In the genomic region with DNA sequence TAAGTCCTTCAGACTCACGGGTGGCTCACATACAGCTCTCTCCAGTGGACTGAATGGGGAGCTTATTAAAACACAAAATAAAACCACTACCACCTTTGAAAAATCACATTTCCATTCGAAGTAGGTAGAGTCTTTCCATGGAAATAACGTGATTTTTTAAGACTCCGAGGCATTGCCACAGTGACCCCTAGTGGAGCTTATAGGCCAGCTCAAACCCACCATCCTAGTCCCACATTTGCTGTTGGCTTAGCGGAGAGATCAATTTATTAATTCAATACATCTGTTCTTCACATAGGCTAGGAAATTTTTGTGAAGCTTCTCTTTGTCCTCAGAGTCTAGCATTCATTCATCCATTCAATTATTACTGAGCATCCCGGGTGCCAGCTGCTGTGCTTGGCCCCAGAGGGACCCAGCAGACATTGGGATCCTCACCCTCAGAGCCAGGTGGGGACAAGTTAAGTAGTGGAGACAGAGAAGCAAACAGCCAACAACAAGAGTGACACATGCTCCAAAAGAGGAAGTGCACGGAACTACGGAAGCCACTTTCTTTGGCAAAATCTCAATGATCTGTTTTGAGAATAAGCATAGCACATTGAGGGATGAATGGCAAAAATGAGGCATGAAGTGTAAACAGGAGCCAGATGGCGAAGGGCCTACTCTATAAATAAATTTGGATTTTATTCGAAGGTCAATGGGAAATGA, we compare ENCODE assay signal across 8 cellular contexts. TPM values are rescaled to one million over a fixed set of nuclear protein-coding genes. Genes with fewer than 3 reads are reported as not detected.
DNase-seq lines count a peak whose midpoint lies in the region; ATAC-seq, FAIRE-seq and TF ChIP-seq lines count a peak whose summit lies in the region.

No MANE protein-coding gene starts in this region.

- no peak overlapping the region for H4K8ac ChIP-seq in mesenchymal stem cell (ENCODE audit: low read length)

- no peaks in the 10 kb centered on the region for H3K79me2 ChIP-seq in mammary epithelial cell (ENCODE audit: insufficient read depth, low read length)

- no peak overlapping the region for H2BK15ac ChIP-seq in mesenchymal stem cell (ENCODE audit: low read depth, poor library complexity, severe bottlenecking)

- H2BK120ac ChIP-seq in mesenchymal stem cell (ENCODE audit: low read depth, low read length), result no peak overlapping the region

- WGBS in mammary epithelial cell (ENCODE audit: low coverage, missing lambda C conversion rate), result 55% methylated on average over 10 of the region's 10 CpGs
- WGBS in mesenchymal stem cell, result 66% methylated on average over 10 of the region's 10 CpGs

- H3K14ac ChIP-seq in mesenchymal stem cell (ENCODE audit: low read length in 2 of 2), result no peak overlapping the region

- TF ChIP-seq CTCF in AG09309 (IDR thresholded peaks at IDR 0.05; ENCODE audit: control insufficient read depth, insufficient read depth, low read depth, low read length, missing control alignments) (peak; percentile 52), mammary epithelial cell (conservative IDR thresholded peaks at IDR 0.05 in 1 of 2, IDR thresholded peaks at IDR 0.05 in 1 of 2; ENCODE audit: extremely low read depth in 1 of 2, insufficient read depth in 1 of 2, low read depth in 1 of 2, low read length in 2 of 2) (peak; percentile 75 to 78)

- no TSS peak for BruUV-seq in mammary epithelial cell (replicated peaks; lab: Mats Ljungman, UMichigan)

- no peak for ATAC-seq in GM21528 (IDR thresholded peaks at IDR 0.05; ENCODE audit: low FRiP score, unreplicated experiment)

- FAIRE-seq in GM18507 (lab: Jason Lieb, UNC), result peak; percentile 65

- in situ Hi-C loops in mammary epithelial cell (cut with MboI; ENCODE audit: low sequenced_read_pairs in 2 of 2), result no loop called here

- no peaks in the 10 kb centered on the region for H4K20me1 ChIP-seq in mammary epithelial cell (ENCODE audit: insufficient read depth, low read length)

- H3K4me2 ChIP-seq in mammary epithelial cell (ENCODE audit: insufficient read depth, low read depth, low read length) (no peak overlapping the region), mesenchymal stem cell (ENCODE audit: low read length, poor library complexity, severe bottlenecking) (no peak overlapping the region)

- H3K4ac ChIP-seq in mesenchymal stem cell (ENCODE audit: low read depth in 1 of 2, low read length in 2 of 2), result no peak overlapping the region

- H3K27me3 ChIP-seq in mammary epithelial cell (ENCODE audit: insufficient read depth, low read length), result no peaks in the 10 kb centered on the region
- H3K27me3 ChIP-seq in mesenchymal stem cell (ENCODE audit: control insufficient read depth in 1 of 2, insufficient read depth in 1 of 2, low read length in 2 of 2), result no peaks in the 10 kb centered on the region

- H3K4me1 ChIP-seq in mammary epithelial cell (ENCODE audit: insufficient read depth, low read length) (peaks cover 17% of the 10 kb centered on the region), mesenchymal stem cell (ENCODE audit: control insufficient read depth, insufficient read depth, low read depth, low read length) (peaks cover 2% of the 10 kb centered on the region)

- H3K79me1 ChIP-seq in mesenchymal stem cell (replicated peaks; ENCODE audit: low read length, poor library complexity, severe bottlenecking), result no peaks in the 10 kb centered on the region

- H2AFZ ChIP-seq in mammary epithelial cell (ENCODE audit: low read depth, low read length) (no peak overlapping the region), mesenchymal stem cell (ENCODE audit: low read depth, low read length) (no peak overlapping the region)

- no peak overlapping the region for H3K23ac ChIP-seq in mesenchymal stem cell (ENCODE audit: low read length in 2 of 2)

- no peak overlapping the region for H3K4me3 ChIP-seq in AG09309 (ENCODE audit: control insufficient read depth, low read depth, low read length)
- no peak overlapping the region for H3K4me3 ChIP-seq in mammary epithelial cell (replicated peaks in 1 of 3; ENCODE audit: insufficient read depth in 1 of 3, low read depth in 2 of 3, low read length in 3 of 3)
- no peak overlapping the region for H3K4me3 ChIP-seq in mesenchymal stem cell (ENCODE audit: insufficient read depth in 1 of 2, low read depth in 1 of 2, low read length in 2 of 2)

- H4K91ac ChIP-seq in mesenchymal stem cell (ENCODE audit: low read length), result no peak overlapping the region

- intact Hi-C loops in mammary epithelial cell (cut with micrococcal nuclease), result loop anchor here (1.0 kb wide), 2 partner anchors 66 to 357 kb away; no protein-coding TSS in a partner anchor

- no peak overlapping the region for H2BK12ac ChIP-seq in mesenchymal stem cell (ENCODE audit: low read length in 2 of 2)

- DNase-seq in AG09309 (ENCODE audit: low read depth) (no peak), GM18507 (ENCODE audit: extremely low spot score, insufficient read length, low read depth) (no peak), NOMO-1 treated with DMSO at 0.1 percent for 48 hours (lab: John Stamatoyannopoulos, UW; ENCODE audit: unreplicated experiment) (peak; percentile 50), mammary epithelial cell (peak; percentile 8), mesenchymal stem cell (no peak), SW480 (ENCODE audit: low spot score) (no peak), DMS79 treated with DMSO at 0.1 percent for 48 hours (lab: John Stamatoyannopoulos, UW) (no peak)

- dilution Hi-C loops in mammary epithelial cell (cut with HindIII; ENCODE audit: low sequenced_read_pairs), result no loop called here

- no peak overlapping the region for H3K27ac ChIP-seq in mammary epithelial cell (ENCODE audit: insufficient read depth, low read depth, low read length)
- no peak overlapping the region for H3K27ac ChIP-seq in mesenchymal stem cell (ENCODE audit: low read length, poor library complexity, severe bottlenecking)

- H3K9ac ChIP-seq in mammary epithelial cell (ENCODE audit: insufficient read depth, low read length) (no peak overlapping the region), mesenchymal stem cell (ENCODE audit: low read length) (peak overlapping the region; percentile 39)

- CTCF ChIA-PET in mammary epithelial cell (lab: Charles Lee; ENCODE audit: low non-redundant PET), result interaction anchor here (0.6 to 1.1 kb wide), 4 partner anchors 34 to 893 kb away, joined by 3 to 5 read pairs (median 4); no protein-coding TSS in a partner anchor

- H3K9me3 ChIP-seq in mammary epithelial cell (replicated peaks; ENCODE audit: insufficient read depth, low read length), result peaks cover 6% of the 10 kb centered on the region
- peaks cover 1% of the 10 kb centered on the region for H3K9me3 ChIP-seq in mesenchymal stem cell (ENCODE audit: control insufficient read depth, low read length)

- H2BK5ac ChIP-seq in mesenchymal stem cell (ENCODE audit: low read depth, low read length, poor library complexity, severe bottlenecking), result no peak overlapping the region

- no peak overlapping the region for H2AK5ac ChIP-seq in mesenchymal stem cell (ENCODE audit: low read length, severe bottlenecking)

- no peak overlapping the region for H3K18ac ChIP-seq in mesenchymal stem cell (ENCODE audit: low read depth in 1 of 2, low read length in 2 of 2)

- H3K36me3 ChIP-seq in mammary epithelial cell (ENCODE audit: insufficient read depth, low read length) (no peaks in the 10 kb centered on the region), mesenchymal stem cell (ENCODE audit: control insufficient read depth in 1 of 2, insufficient read depth in 2 of 2, low read depth in 1 of 2, low read length in 2 of 2) (no peaks in the 10 kb centered on the region)

RNA-seq across cellular contexts. Expression of gene P4HA3, which starts 10.2 kb away (rescaled TPM):
- 1 to 10 TPM in 1 of 2 donors, under 1 TPM in 1; 0.17 to 1.4 TPM for total RNA-seq in mammary epithelial cell
- 1.2 TPM for polyA plus RNA-seq in mammary epithelial cell
- not detected for polyA minus RNA-seq in mammary epithelial cell
- polyA plus RNA-seq in mesenchymal stem cell (2013, experiment 1 of 2), result 1.9 TPM
- polyA plus RNA-seq in mesenchymal stem cell (2013, experiment 2 of 2), result 2.2 TPM

Comparison
In these comparisons a context has a peak if more than half of its experiments do, and no peak if none do; other contexts are left out.
1. DNase-seq: peak in NOMO-1 treated with DMSO at 0.1 percent for 48 hours (single experiment) and mammary epithelial cell (single experiment); none in AG09309 (single experiment), GM18507 (single experiment), mesenchymal stem cell (single experiment), SW480 (single experiment) and DMS79 treated with DMSO at 0.1 percent for 48 hours (single experiment).